Comparison of ENCODE assay signal across 1 cellular context in genomic region chr6:43488667-43489276, GRCh38.
TF ChIP-seq lines count a peak whose summit lies in the region.

No MANE protein-coding gene starts in this region.

TF ChIP-seq in HepG2, 621 proteins besides CTCF, POLR2A, EP300 and RAD21 (continued from another document and continues in another):
- TF ChIP-seq ZNF142 (CRISPR knock-in tag; IDR thresholded peaks at IDR 0.05) (0 out of 2 replicates have a peak, but pooled peaks have one; percentile 58), MTA3 (CRISPR knock-in tag; IDR thresholded peaks at IDR 0.05) (no peak), ZFYVE20 (CRISPR knock-in tag; IDR thresholded peaks at IDR 0.05; ENCODE audit: borderline replicate concordance, low read depth) (no peak), ZNF30 (CRISPR knock-in tag; IDR thresholded peaks at IDR 0.05) (no peak), DRAP1 (CRISPR knock-in tag; IDR thresholded peaks at IDR 0.05) (peak; percentile 24; the same call in 1 of the 2 replicates), DNMT1 (CRISPR knock-in tag; IDR thresholded peaks at IDR 0.05) (no peak), RFX3 (CRISPR knock-in tag; IDR thresholded peaks at IDR 0.05) (no peak; the same call in 1 of the 2 replicates), HMGA1 (CRISPR knock-in tag; conservative IDR thresholded peaks at IDR 0.05) (no peak), ZZZ3 (CRISPR knock-in tag; IDR thresholded peaks at IDR 0.05; ENCODE audit: borderline replicate concordance) (no peak), ZNF878 (CRISPR knock-in tag; IDR thresholded peaks at IDR 0.05) (0 out of 2 replicates have a peak, but pooled peaks have one; percentile 38), YEATS4 (CRISPR knock-in tag; IDR thresholded peaks at IDR 0.05; ENCODE audit: borderline replicate concordance) (0 out of 2 replicates have a peak, but pooled peaks have one; percentile 53), ZFP36L2 (CRISPR knock-in tag; IDR thresholded peaks at IDR 0.05) (no peak), ZKSCAN5 (CRISPR knock-in tag; IDR thresholded peaks at IDR 0.05) (peak; percentile 24; the same call in 1 of the 2 replicates), POLR2AphosphoS2 (IDR thresholded peaks at IDR 0.05; ENCODE audit: low read depth, low read length) (no peak), ZBTB20 (CRISPR knock-in tag; IDR thresholded peaks at IDR 0.05; ENCODE audit: borderline replicate concordance, low read depth) (peak; percentile 51; the same call in 1 of the 2 replicates), ZNF12 (CRISPR knock-in tag; IDR thresholded peaks at IDR 0.05) (no peak), TCF7 (IDR thresholded peaks at IDR 0.05; ENCODE audit: low read depth) (no peak), EED (CRISPR knock-in tag; IDR thresholded peaks at IDR 0.05) (no peak), KMT2B (CRISPR knock-in tag; IDR thresholded peaks at IDR 0.05) (no peak; the same call in 1 of the 2 replicates), RFXANK (CRISPR knock-in tag; IDR thresholded peaks at IDR 0.05) (0 out of 2 replicates have a peak, but pooled peaks have one; percentile 27), STAG1 (CRISPR knock-in tag; IDR thresholded peaks at IDR 0.05) (0 out of 2 replicates have a peak, but pooled peaks have one; percentile 12), ZNF75D (CRISPR knock-in tag; IDR thresholded peaks at IDR 0.05; ENCODE audit: borderline replicate concordance) (no peak), ZNF558 (CRISPR knock-in tag; IDR thresholded peaks at IDR 0.05; ENCODE audit: borderline replicate concordance) (no peak), SMARCE1 (IDR thresholded peaks at IDR 0.05; ENCODE audit: borderline replicate concordance) (no peak), ZNF660 (CRISPR knock-in tag; IDR thresholded peaks at IDR 0.05; ENCODE audit: borderline replicate concordance, low read depth) (no peak), JARID2 (CRISPR knock-in tag; IDR thresholded peaks at IDR 0.05; ENCODE audit: insufficient replicate concordance) (no peak), MED13 (CRISPR knock-in tag; IDR thresholded peaks at IDR 0.05) (no peak), ATF2 (CRISPR knock-in tag; IDR thresholded peaks at IDR 0.05) (no peak), FOXK1 (CRISPR knock-in tag; IDR thresholded peaks at IDR 0.05; ENCODE audit: borderline replicate concordance, low read depth) (peak; percentile 82; the same call in 1 of the 2 replicates)
- TF ChIP-seq, protein P1, sequence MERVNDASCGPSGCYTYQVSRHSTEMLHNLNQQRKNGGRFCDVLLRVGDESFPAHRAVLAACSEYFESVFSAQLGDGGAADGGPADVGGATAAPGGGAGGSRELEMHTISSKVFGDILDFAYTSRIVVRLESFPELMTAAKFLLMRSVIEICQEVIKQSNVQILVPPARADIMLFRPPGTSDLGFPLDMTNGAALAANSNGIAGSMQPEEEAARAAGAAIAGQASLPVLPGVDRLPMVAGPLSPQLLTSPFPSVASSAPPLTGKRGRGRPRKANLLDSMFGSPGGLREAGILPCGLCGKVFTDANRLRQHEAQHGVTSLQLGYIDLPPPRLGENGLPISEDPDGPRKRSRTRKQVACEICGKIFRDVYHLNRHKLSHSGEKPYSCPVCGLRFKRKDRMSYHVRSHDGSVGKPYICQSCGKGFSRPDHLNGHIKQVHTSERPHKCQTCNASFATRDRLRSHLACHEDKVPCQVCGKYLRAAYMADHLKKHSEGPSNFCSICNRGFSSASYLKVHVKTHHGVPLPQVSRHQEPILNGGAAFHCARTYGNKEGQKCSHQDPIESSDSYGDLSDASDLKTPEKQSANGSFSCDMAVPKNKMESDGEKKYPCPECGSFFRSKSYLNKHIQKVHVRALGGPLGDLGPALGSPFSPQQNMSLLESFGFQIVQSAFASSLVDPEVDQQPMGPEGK (CRISPR knock-in tag; IDR thresholded peaks at IDR 0.05): no peak; the same call in 1 of the 2 replicates
- TF ChIP-seq, protein P2, sequence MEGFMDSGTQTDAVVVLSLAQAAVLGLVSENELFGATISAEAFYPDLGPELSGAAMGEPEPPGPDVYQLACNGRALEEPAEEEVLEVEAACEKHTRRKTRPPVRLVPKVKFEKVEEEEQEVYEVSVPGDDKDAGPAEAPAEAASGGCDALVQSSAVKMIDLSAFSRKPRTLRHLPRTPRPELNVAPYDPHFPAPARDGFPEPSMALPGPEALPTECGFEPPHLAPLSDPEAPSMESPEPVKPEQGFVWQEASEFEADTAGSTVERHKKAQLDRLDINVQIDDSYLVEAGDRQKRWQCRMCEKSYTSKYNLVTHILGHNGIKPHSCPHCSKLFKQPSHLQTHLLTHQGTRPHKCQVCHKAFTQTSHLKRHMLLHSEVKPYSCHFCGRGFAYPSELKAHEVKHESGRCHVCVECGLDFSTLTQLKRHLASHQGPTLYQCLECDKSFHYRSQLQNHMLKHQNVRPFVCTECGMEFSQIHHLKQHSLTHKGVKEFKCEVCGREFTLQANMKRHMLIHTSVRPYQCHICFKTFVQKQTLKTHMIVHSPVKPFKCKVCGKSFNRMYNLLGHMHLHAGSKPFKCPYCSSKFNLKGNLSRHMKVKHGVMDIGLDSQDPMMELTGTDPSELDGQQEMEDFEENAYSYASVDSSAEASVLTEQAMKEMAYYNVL (CRISPR knock-in tag; IDR thresholded peaks at IDR 0.05; ENCODE audit: borderline replicate concordance): peak; percentile 72
- TF ChIP-seq, protein P3, sequence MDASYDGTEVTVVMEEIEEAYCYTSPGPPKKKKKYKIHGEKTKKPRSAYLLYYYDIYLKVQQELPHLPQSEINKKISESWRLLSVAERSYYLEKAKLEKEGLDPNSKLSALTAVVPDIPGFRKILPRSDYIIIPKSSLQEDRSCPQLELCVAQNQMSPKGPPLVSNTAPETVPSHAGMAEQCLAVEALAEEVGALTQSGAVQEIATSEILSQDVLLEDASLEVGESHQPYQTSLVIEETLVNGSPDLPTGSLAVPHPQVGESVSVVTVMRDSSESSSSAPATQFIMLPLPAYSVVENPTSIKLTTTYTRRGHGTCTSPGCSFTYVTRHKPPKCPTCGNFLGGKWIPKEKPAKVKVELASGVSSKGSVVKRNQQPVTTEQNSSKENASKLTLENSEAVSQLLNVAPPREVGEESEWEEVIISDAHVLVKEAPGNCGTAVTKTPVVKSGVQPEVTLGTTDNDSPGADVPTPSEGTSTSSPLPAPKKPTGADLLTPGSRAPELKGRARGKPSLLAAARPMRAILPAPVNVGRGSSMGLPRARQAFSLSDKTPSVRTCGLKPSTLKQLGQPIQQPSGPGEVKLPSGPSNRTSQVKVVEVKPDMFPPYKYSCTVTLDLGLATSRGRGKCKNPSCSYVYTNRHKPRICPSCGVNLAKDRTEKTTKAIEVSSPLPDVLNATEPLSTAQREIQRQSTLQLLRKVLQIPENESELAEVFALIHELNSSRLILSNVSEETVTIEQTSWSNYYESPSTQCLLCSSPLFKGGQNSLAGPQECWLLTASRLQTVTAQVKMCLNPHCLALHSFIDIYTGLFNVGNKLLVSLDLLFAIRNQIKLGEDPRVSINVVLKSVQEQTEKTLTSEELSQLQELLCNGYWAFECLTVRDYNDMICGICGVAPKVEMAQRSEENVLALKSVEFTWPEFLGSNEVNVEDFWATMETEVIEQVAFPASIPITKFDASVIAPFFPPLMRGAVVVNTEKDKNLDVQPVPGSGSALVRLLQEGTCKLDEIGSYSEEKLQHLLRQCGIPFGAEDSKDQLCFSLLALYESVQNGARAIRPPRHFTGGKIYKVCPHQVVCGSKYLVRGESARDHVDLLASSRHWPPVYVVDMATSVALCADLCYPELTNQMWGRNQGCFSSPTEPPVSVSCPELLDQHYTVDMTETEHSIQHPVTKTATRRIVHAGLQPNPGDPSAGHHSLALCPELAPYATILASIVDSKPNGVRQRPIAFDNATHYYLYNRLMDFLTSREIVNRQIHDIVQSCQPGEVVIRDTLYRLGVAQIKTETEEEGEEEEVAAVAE (CRISPR knock-in tag; IDR thresholded peaks at IDR 0.05; ENCODE audit: borderline replicate concordance): peak; percentile 17; the same call in 1 of the 2 replicates
- TF ChIP-seq, protein P4, sequence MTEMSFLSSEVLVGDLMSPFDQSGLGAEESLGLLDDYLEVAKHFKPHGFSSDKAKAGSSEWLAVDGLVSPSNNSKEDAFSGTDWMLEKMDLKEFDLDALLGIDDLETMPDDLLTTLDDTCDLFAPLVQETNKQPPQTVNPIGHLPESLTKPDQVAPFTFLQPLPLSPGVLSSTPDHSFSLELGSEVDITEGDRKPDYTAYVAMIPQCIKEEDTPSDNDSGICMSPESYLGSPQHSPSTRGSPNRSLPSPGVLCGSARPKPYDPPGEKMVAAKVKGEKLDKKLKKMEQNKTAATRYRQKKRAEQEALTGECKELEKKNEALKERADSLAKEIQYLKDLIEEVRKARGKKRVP (CRISPR knock-in tag; IDR thresholded peaks at IDR 0.05): no peak
- TF ChIP-seq, protein P5, sequence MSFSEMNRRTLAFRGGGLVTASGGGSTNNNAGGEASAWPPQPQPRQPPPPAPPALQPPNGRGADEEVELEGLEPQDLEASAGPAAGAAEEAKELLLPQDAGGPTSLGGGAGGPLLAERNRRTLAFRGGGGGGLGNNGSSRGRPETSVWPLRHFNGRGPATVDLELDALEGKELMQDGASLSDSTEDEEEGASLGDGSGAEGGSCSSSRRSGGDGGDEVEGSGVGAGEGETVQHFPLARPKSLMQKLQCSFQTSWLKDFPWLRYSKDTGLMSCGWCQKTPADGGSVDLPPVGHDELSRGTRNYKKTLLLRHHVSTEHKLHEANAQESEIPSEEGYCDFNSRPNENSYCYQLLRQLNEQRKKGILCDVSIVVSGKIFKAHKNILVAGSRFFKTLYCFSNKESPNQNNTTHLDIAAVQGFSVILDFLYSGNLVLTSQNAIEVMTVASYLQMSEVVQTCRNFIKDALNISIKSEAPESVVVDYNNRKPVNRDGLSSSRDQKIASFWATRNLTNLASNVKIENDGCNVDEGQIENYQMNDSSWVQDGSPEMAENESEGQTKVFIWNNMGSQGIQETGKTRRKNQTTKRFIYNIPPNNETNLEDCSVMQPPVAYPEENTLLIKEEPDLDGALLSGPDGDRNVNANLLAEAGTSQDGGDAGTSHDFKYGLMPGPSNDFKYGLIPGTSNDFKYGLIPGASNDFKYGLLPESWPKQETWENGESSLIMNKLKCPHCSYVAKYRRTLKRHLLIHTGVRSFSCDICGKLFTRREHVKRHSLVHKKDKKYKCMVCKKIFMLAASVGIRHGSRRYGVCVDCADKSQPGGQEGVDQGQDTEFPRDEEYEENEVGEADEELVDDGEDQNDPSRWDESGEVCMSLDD (CRISPR knock-in tag; IDR thresholded peaks at IDR 0.05; ENCODE audit: borderline replicate concordance): no peak
- TF ChIP-seq, protein P6, sequence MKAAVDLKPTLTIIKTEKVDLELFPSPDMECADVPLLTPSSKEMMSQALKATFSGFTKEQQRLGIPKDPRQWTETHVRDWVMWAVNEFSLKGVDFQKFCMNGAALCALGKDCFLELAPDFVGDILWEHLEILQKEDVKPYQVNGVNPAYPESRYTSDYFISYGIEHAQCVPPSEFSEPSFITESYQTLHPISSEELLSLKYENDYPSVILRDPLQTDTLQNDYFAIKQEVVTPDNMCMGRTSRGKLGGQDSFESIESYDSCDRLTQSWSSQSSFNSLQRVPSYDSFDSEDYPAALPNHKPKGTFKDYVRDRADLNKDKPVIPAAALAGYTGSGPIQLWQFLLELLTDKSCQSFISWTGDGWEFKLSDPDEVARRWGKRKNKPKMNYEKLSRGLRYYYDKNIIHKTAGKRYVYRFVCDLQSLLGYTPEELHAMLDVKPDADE (CRISPR knock-in tag; IDR thresholded peaks at IDR 0.05): no peak
